In genomic region chr3:194872669-194872977, GRCh38 we compare ENCODE assay signal across 12 cellular contexts.
DNase-seq lines count a peak whose midpoint lies in the region; ATAC-seq lines count a peak whose summit lies in the region.
"Had no signal": no experiment of that assay in that cellular context is flagged by ENCODE, and none has a peak within 500 bp of the region (broad histone marks: within the 10 kb centered on the region; RNA-seq: fewer than 3 reads in every experiment).

No MANE protein-coding gene starts in this region.

- H3K36me3 ChIP-seq in ACC112 (ENCODE audit: insufficient read depth, low read length): no peaks in the 10 kb centered on the region
- no peaks in the 10 kb centered on the region for H3K36me3 ChIP-seq in HUES48 (ENCODE audit: control insufficient read depth, insufficient read depth, low read length)
- no peaks in the 10 kb centered on the region for H3K36me3 ChIP-seq in CD8-positive, alpha-beta memory T cell (ENCODE audit: insufficient read depth, low read length)
- H3K36me3 ChIP-seq: ovary had no signal

- H3K36me3 Mint-ChIP-seq in activated CD8-positive, alpha-beta memory T cell treated with anti-CD3 and anti-CD28 coated beads, Interleukin-2, amount 10 ng/mL, durations not matched to agents 7 days and 5 days: no peaks in the 10 kb centered on the region
- H3K36me3 Mint-ChIP-seq in CD8-positive, alpha-beta memory T cell: no peaks in the 10 kb centered on the region
- H3K36me3 Mint-ChIP-seq: CD4-positive, CD25-positive, alpha-beta regulatory T cell had no signal

- CTCF ChIA-PET in activated CD8-positive, alpha-beta memory T cell treated with anti-CD3 and anti-CD28 coated beads, Interleukin-2, amount 10 ng/mL, durations not matched to agents 7 days and 5 days (lab: Charles Lee): no interaction called here
- CTCF ChIA-PET in CD8-positive, alpha-beta memory T cell (lab: Charles Lee): no interaction called here

- DNase-seq in astrocyte of the hippocampus (ENCODE audit: low read depth, low spot score): peak; percentile 62
- DNase-seq in iPS-NIHi7 (ENCODE audit: extremely low spot score): peak; percentile 71
- DNase-seq in activated CD8-positive, alpha-beta memory T cell treated with anti-CD3 and anti-CD28 coated beads, Interleukin-2, amount 10 ng/mL, durations not matched to agents 7 days and 5 days: no peak
- no peak for DNase-seq in DMS79 (lab: John Stamatoyannopoulos, UW)
- DNase-seq in CD8-positive, alpha-beta memory T cell: no peak
- DNase-seq: CD4-positive, CD25-positive, alpha-beta regulatory T cell; central memory CD4-positive, alpha-beta T cell; NCI-H1930; ovary had no signal

- ATAC-seq in activated CD8-positive, alpha-beta memory T cell treated with anti-CD3 and anti-CD28 coated beads, Interleukin-2, amount 10 ng/mL, durations not matched to agents 7 days and 5 days: no peak
- no peak for ATAC-seq in HG03571 (IDR thresholded peaks at IDR 0.05; ENCODE audit: unreplicated experiment)

- H3K9ac ChIP-seq in HUES48 (ENCODE audit: low read depth, low read length): no peak overlapping the region

- H3K79me2 ChIP-seq in ACC112 (ENCODE audit: control insufficient read depth, insufficient read depth, low read length, unreplicated experiment): no peaks in the 10 kb centered on the region

- no peak overlapping the region for H3K27ac Mint-ChIP-seq in activated CD8-positive, alpha-beta memory T cell treated with anti-CD3 and anti-CD28 coated beads, Interleukin-2, amount 10 ng/mL, durations not matched to agents 7 days and 5 days
- H3K27ac Mint-ChIP-seq in CD8-positive, alpha-beta memory T cell: peak overlapping the region in 1 of 8 donors; percentile 54
- H3K27ac Mint-ChIP-seq: CD4-positive, CD25-positive, alpha-beta regulatory T cell had no signal

- POLR2A ChIA-PET in CD8-positive, alpha-beta memory T cell (lab: Charles Lee): no interaction called here

- H3K27ac ChIP-seq in ACC112 (ENCODE audit: low read depth, low read length): peak overlapping the region; percentile 99
- H3K27ac ChIP-seq in HUES48 (ENCODE audit: low read depth, low read length): peak overlapping the region; percentile 78
- no peak overlapping the region for H3K27ac ChIP-seq in CD8-positive, alpha-beta memory T cell (ENCODE audit: low read depth, low read length)
- H3K27ac ChIP-seq: ovary had no signal

- peak overlapping the region; percentile 78 for H2AFZ ChIP-seq in ACC112 (ENCODE audit: low read length, unreplicated experiment)

- no peaks in the 10 kb centered on the region for H3K9me3 ChIP-seq in HUES48 (ENCODE audit: control insufficient read depth, insufficient read depth, low read length)
- H3K9me3 ChIP-seq in CD8-positive, alpha-beta memory T cell (ENCODE audit: low read length): no peaks in the 10 kb centered on the region
- H3K9me3 ChIP-seq: ovary had no signal

- no peak overlapping the region for H3K4me3 Mint-ChIP-seq in activated CD8-positive, alpha-beta memory T cell treated with anti-CD3 and anti-CD28 coated beads, Interleukin-2, amount 10 ng/mL, durations not matched to agents 7 days and 5 days
- no peak overlapping the region for H3K4me3 Mint-ChIP-seq in CD8-positive, alpha-beta memory T cell
- H3K4me3 Mint-ChIP-seq: CD4-positive, CD25-positive, alpha-beta regulatory T cell had no signal

- no peaks in the 10 kb centered on the region for H3K9me3 Mint-ChIP-seq in activated CD8-positive, alpha-beta memory T cell treated with anti-CD3 and anti-CD28 coated beads, Interleukin-2, amount 10 ng/mL, durations not matched to agents 7 days and 5 days (ENCODE audit: low read depth)
- no peaks in the 10 kb centered on the region for H3K9me3 Mint-ChIP-seq in CD8-positive, alpha-beta memory T cell

- peaks cover 3% of the 10 kb centered on the region for H3K27me3 Mint-ChIP-seq in activated CD8-positive, alpha-beta memory T cell treated with anti-CD3 and anti-CD28 coated beads, Interleukin-2, amount 10 ng/mL, durations not matched to agents 7 days and 5 days
- peaks cover 9 to 13% of the 10 kb centered on the region in 2 donors for H3K27me3 Mint-ChIP-seq in CD8-positive, alpha-beta memory T cell

- H3K4me1 Mint-ChIP-seq in activated CD8-positive, alpha-beta memory T cell treated with anti-CD3 and anti-CD28 coated beads, Interleukin-2, amount 10 ng/mL, durations not matched to agents 7 days and 5 days: no peaks in the 10 kb centered on the region
- peaks cover 0 to 2% (median 0%) of the 10 kb centered on the region in 3 donors for H3K4me1 Mint-ChIP-seq in CD8-positive, alpha-beta memory T cell

- H3K27me3 ChIP-seq in ACC112 (ENCODE audit: insufficient read depth, low read length) (no peaks in the 10 kb centered on the region), HUES48 (ENCODE audit: control insufficient read depth, insufficient read depth, low read length) (no peaks in the 10 kb centered on the region)
- no peaks in the 10 kb centered on the region for H3K27me3 ChIP-seq in CD8-positive, alpha-beta memory T cell (ENCODE audit: insufficient read depth, low read length, poor library complexity, severe bottlenecking)
- H3K27me3 ChIP-seq: ovary had no signal

- H3K4me3 ChIP-seq in ACC112 (ENCODE audit: low read depth, low read length) (peak overlapping the region; percentile 13; the same call in 1 of the 2 replicates), HUES48 (ENCODE audit: low read depth, low read length) (no peak overlapping the region)
- H3K4me3 ChIP-seq in CD8-positive, alpha-beta memory T cell (ENCODE audit: low read length): no peak overlapping the region
- H3K4me3 ChIP-seq: ovary had no signal

- H3K4me1 ChIP-seq in ACC112 (ENCODE audit: control insufficient read depth, insufficient read depth, low read length, unreplicated experiment) (peaks cover 40% of the 10 kb centered on the region), HUES48 (ENCODE audit: control insufficient read depth, insufficient read depth, low read length) (peaks cover 27% of the 10 kb centered on the region)
- no peaks in the 10 kb centered on the region for H3K4me1 ChIP-seq in CD8-positive, alpha-beta memory T cell (ENCODE audit: insufficient read depth, low read length)

Comparison
In these comparisons a context has a peak if more than half of its experiments do, and no peak if none do; other contexts are left out.
1. DNase-seq: peak in astrocyte of the hippocampus (single experiment) and iPS-NIHi7 (single experiment); none in activated CD8-positive, alpha-beta memory T cell treated with anti-CD3 and anti-CD28 coated beads, Interleukin-2, amount 10 ng/mL, durations not matched to agents 7 days and 5 days (single experiment), DMS79 (single experiment) and CD8-positive, alpha-beta memory T cell (0 of 5).